In genomic region chr3:5448816-5449215, GRCh38 we compare ENCODE assay signal across 35 cellular contexts.
"Had no signal": no experiment of that assay in that cellular context is flagged by ENCODE, and none has a peak within 500 bp of the region (broad histone marks: within the 10 kb centered on the region; RNA-seq: fewer than 3 reads in every experiment).

No MANE protein-coding gene starts in this region.

- H3K36me3 ChIP-seq: adrenal gland, brain microvascular endothelial cell, cardiac muscle cell had no signal

- H3K9me3 ChIP-seq: adrenal gland, body of pancreas had no signal

- H3K4me3 ChIP-seq: adrenal gland, body of pancreas, cardiac muscle cell had no signal

- DNase-seq: activated B cell treated with CpG ODN at 0.5 μM for 24 hours; activated CD4-positive, alpha-beta memory T cell treated with anti-CD3 and anti-CD28 coated beads for 36 hours; activated CD4-positive, alpha-beta T cell treated with anti-CD3 and anti-CD28 coated beads for 4 hours; activated CD4-positive, alpha-beta T cell treated with anti-CD3 and anti-CD28 coated beads, Interleukin-2, amount 10 ng/mL, durations not matched to agents 24 days and 14 days; activated CD4-positive, alpha-beta T cell treated with anti-CD3 and anti-CD28 coated beads, Interleukin-2, amount 50 U/mL, for 1 hour; activated CD4-positive, alpha-beta T cell treated with anti-CD3 and anti-CD28 coated beads, Interleukin-2, amount 50 U/mL, for 4 hours; activated CD4-positive, CD25-positive, alpha-beta regulatory T cell treated with anti-CD3 and anti-CD28 coated beads, Interleukin-2, amount 50 U/mL, for 72 hours; activated CD8-positive, alpha-beta memory T cell treated with anti-CD3 and anti-CD28 coated beads, Interleukin-2, amount 50 U/mL, for 4 hours; activated CD8-positive, alpha-beta T cell treated with anti-CD3 and anti-CD28 coated beads for 36 hours; activated effector memory CD4-positive, alpha-beta T cell treated with anti-CD3 and anti-CD28 coated beads, Interleukin-2, amount 50 U/mL, for 16 hours; activated gamma-delta T cell treated with Interleukin-2 at 50 U/mL for 16 hours; activated naive CD4-positive, alpha-beta T cell; activated naive CD4-positive, alpha-beta T cell treated with anti-CD3 and anti-CD28 coated beads for 36 hours; activated naive CD4-positive, alpha-beta T cell treated with anti-CD3 and anti-CD28 coated beads, Interleukin-2, amount 50 U/mL, for 16 hours; activated naive CD8-positive, alpha-beta T cell treated with anti-CD3 and anti-CD28 coated beads for 36 hours; activated T-cell treated with anti-CD3 and anti-CD28 coated beads for 4 hours; activated T-cell treated with anti-CD3 and anti-CD28 coated beads, Interleukin-2, amount 50 U/mL, for 1 hour; activated T-cell treated with anti-CD3 and anti-CD28 coated beads, Interleukin-2, amount 50 U/mL, for 4 hours; activated T-cell treated with anti-CD3 and anti-CD28 coated beads, Interleukin-2, amount 50 U/mL, for 72 hours; adrenal gland; amniotic stem cell; aorta; body of pancreas; brain microvascular endothelial cell; caudate nucleus; cerebellar nuclear complex; T-helper 2 cell; T-helper 9 cell had no signal

- H3K4me1 ChIP-seq: adrenal gland, body of pancreas had no signal

- FAIRE-seq: astrocyte, bronchial epithelial cell, TTC549 had no signal

- ATAC-seq: activated CD8-positive, alpha-beta T cell treated with anti-CD3 and anti-CD28 coated beads for 36 hours; activated naive CD4-positive, alpha-beta T cell treated with anti-CD3 and anti-CD28 coated beads, Interleukin-2, amount 50 U/mL, for 72 hours; activated T-cell treated with anti-CD3 and anti-CD28 coated beads, Interleukin-2, amount 50 U/mL, for 4 hours; activated T-cell treated with anti-CD3 and anti-CD28 coated beads, Interleukin-2, amount 50 U/mL, for 72 hours; activated T-helper 17 cell treated with anti-CD3 and anti-CD28 coated beads, Interleukin-2, amount 50 U/mL, for 72 hours; body of pancreas had no signal

- H3K27me3 ChIP-seq: adrenal gland, body of pancreas, brain microvascular endothelial cell, cardiac muscle cell had no signal

- H3K27ac ChIP-seq: adrenal gland, body of pancreas, brain microvascular endothelial cell, cardiac muscle cell, VCaP had no signal
